2 cellular contexts compared by ENCODE assay signal in genomic region chr6:35552285-35552917, GRCh38.
TF ChIP-seq lines count a peak whose summit lies in the region.

No MANE protein-coding gene starts in this region.

TF ChIP-seq in A549, 52 proteins besides CTCF, POLR2A, EP300 and RAD21:
- TF ChIP-seq SMC3 (IDR thresholded peaks at IDR 0.05) (0 out of 3 replicates have a peak, but pooled peaks have one; percentile 7), GATA3 (IDR thresholded peaks at IDR 0.05; ENCODE audit: borderline replicate concordance) (no peak)
TF ChIP-seq in A549: peak in this region for 1.

TF ChIP-seq in GM12878, 131 proteins besides CTCF, POLR2A, EP300 and RAD21:
- TF ChIP-seq SMC3 (IDR thresholded peaks at IDR 0.05; ENCODE audit: borderline replicate concordance, low read length) (peak; percentile 17; the same call in 1 of the 2 replicates), ATF7 (IDR thresholded peaks at IDR 0.05; ENCODE audit: low read depth) (no peak)
